Comparison of ENCODE assay signal across 21 cellular contexts in genomic region chr5:52844885-52845284, GRCh38. TPM values are rescaled to one million over a fixed set of nuclear protein-coding genes. Genes with fewer than 3 reads are reported as not detected.
DNase-seq lines count a peak whose midpoint lies in the region; ATAC-seq and TF ChIP-seq lines count a peak whose summit lies in the region.
"Had no signal": no experiment of that assay in that cellular context is flagged by ENCODE, and none has a peak within 500 bp of the region (broad histone marks: within the 10 kb centered on the region; RNA-seq: fewer than 3 reads in every experiment).

No MANE protein-coding gene starts in this region.

- TF ChIP-seq POLR2A in stomach (IDR thresholded peaks at IDR 0.05) = no peak

- TF ChIP-seq EP300 in stomach (IDR thresholded peaks at IDR 0.05) = no peak

- intact Hi-C loops in stomach (cut with DNase I; ENCODE audit: low total_unique reads) = no loop called here

- peak overlapping the region in 3 of 5 donors; percentile 9 to 36 (median 30) for H3K27ac ChIP-seq in stomach
- H3K27ac ChIP-seq: cardiac muscle cell had no signal

- no peaks in the 10 kb centered on the region for H3K9me3 ChIP-seq in stomach
- H3K9me3 ChIP-seq: gastrocnemius medialis, HAP-1, left lung had no signal

- peak; percentile 44 for DNase-seq in H4 (ENCODE audit: low spot score)
- DNase-seq in astrocyte of the spinal cord (ENCODE audit: low read depth, low spot score) = peak; percentile 63
- DNase-seq in iris pigment epithelial cell (ENCODE audit: low read depth) = peak; percentile 77
- no peak for DNase-seq in stomach
- DNase-seq in NCI-H526 (lab: John Stamatoyannopoulos, UW) = no peak
- DNase-seq: activated CD4-positive, alpha-beta T cell treated with anti-CD3 and anti-CD28 coated beads for 48 hours; activated CD8-positive, alpha-beta memory T cell treated with anti-CD3 and anti-CD28 coated beads, Interleukin-2, amount 50 U/mL, for 4 hours; activated naive CD4-positive, alpha-beta T cell treated with Interleukin-2 at 50 U/mL for 16 hours; AML-193; COR-L47; gastrocnemius medialis; GF-D8; left lung; naive B cell; NCI-H2081; NCI-H526 treated with DMSO at 0.1 percent for 48 hours had no signal

- no peak for ATAC-seq in HG02571 (IDR thresholded peaks at IDR 0.05; ENCODE audit: unreplicated experiment)
- no peak for ATAC-seq in GM18498 (IDR thresholded peaks at IDR 0.05; ENCODE audit: unreplicated experiment)
- ATAC-seq in GM21423 (IDR thresholded peaks at IDR 0.05; ENCODE audit: unreplicated experiment) = no peak
- ATAC-seq: gastrocnemius medialis, left lung had no signal

- WGBS in stomach, 5 donors = 44 to 73% (median 49%) methylated on average over 1 of the region's 1 CpG

- peaks cover 0 to 33% (median 13%) of the 10 kb centered on the region in 4 donors for H3K4me1 ChIP-seq in stomach
- H3K4me1 ChIP-seq: HAP-1 had no signal

- no peaks in the 10 kb centered on the region for H3K36me3 ChIP-seq in stomach
- H3K36me3 ChIP-seq: cardiac muscle cell, gastrocnemius medialis, HAP-1, left lung had no signal

- no peaks in the 10 kb centered on the region for H3K27me3 ChIP-seq in stomach
- H3K27me3 ChIP-seq: cardiac muscle cell, gastrocnemius medialis, left lung had no signal

- in situ Hi-C loops in astrocyte of the spinal cord (cut with HindIII; ENCODE audit: low sequenced_read_pairs) = no loop called here

- no peak for TF ChIP-seq CTCF in astrocyte of the spinal cord (IDR thresholded peaks at IDR 0.05; ENCODE audit: low read depth, low read length)
- no peak for TF ChIP-seq CTCF in stomach (IDR thresholded peaks at IDR 0.05)

- H3K4me3 ChIP-seq in astrocyte of the spinal cord (ENCODE audit: low read depth, low read length) (no peak overlapping the region), stomach (no peak overlapping the region)
- H3K4me3 ChIP-seq: cardiac muscle cell, gastrocnemius medialis, HAP-1, left lung had no signal

RNA-seq across cellular contexts. Expression of gene ITGA1, which starts 57.2 kb away (rescaled TPM):
- 16.0 and 23.8 TPM in 2 replicates for total RNA-seq in H4 (2014; rRNA removed; shearing (Covaris generic))
- total RNA-seq in stomach = 100 to 1,000 TPM in 3 of 5 donors, 10 to 100 TPM in 2; 71.4 to 507 (median 145) TPM
- 10 to 100 TPM in 1 of 3 donors, 1 to 10 TPM in 2; 2.7 to 11.9 (median 2.9) TPM for polyA plus RNA-seq in stomach

RNA-seq across cellular contexts. Expression of gene PELO, which starts 57.2 kb away (rescaled TPM):
- 24.4 and 25.7 TPM in 2 replicates for total RNA-seq in H4 (2014; rRNA removed; shearing (Covaris generic))
- total RNA-seq in stomach = 10 to 100 TPM in 4 of 5 donors, 1 to 10 TPM in 1; 5.8 to 62.2 (median 12.8) TPM
- polyA plus RNA-seq in stomach = 10 to 100 TPM in 2 of 3 donors, 1 to 10 TPM in 1; 6.4 to 13.4 (median 12.3) TPM

Comparison
In these comparisons a context has a peak if more than half of its experiments do, and no peak if none do; other contexts are left out.
1. DNase-seq: peak in H4 (single experiment), astrocyte of the spinal cord (single experiment) and iris pigment epithelial cell (single experiment); none in stomach (single experiment) and NCI-H526 (0 of 2).